13 cellular contexts compared by ENCODE assay signal in the genomic region with DNA sequence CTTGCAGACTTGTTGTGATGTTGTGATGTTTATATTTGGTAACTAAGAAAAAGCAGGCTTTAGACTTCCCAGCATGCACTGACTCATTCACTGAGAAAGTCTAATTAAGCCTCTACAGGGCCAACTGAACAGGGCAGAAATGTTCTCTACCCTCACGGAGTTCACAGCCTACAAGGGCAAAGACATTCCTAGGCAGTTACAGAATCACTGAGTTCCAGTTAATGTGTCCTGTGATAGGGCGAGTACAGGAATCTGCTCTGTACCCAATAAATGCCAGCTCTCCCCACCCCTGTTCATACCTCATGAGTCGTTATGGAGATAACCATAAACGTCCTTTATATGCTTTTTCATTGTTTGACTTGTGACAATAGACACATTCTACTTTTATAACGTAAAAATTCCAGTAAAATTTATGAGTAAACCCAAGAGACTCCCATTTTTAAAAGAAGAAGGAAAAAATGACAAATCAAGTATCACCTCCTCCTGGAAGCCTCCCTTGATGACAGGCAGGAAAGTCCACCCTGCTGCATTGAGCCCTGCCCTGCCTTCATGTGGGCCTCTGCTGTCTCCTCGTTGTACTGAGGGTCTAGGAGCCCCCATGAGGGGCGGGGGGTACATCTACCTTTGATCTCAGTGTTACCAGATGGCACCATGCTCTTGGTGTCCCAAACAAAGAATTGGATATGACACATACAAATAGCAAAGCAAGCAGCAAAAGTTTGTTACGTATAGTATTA.
DNase-seq lines count a peak whose midpoint lies in the region; ATAC-seq and TF ChIP-seq lines count a peak whose summit lies in the region.
"Had no signal": no experiment of that assay in that cellular context is flagged by ENCODE, and none has a peak within 500 bp of the region (broad histone marks: within the 10 kb centered on the region; RNA-seq: fewer than 3 reads in every experiment).

No MANE protein-coding gene starts in this region.

- intact Hi-C loops in head of caudate nucleus (cut with DNase I), result no loop called here

- DNase-seq in GM03348 (ENCODE audit: low spot score) (peak; percentile 66), SW480 (ENCODE audit: low spot score) (peak; percentile 54), foreskin fibroblast (peak; percentile 63 to 66), retinal pigment epithelial cell (ENCODE audit: low read depth) (peak; percentile 85), NOMO-1 (lab: John Stamatoyannopoulos, UW; ENCODE audit: unreplicated experiment in 2 of 2) (no peak), head of caudate nucleus (no peak)
- DNase-seq: immature natural killer cell; Kasumi-1; stimulated activated CD4-positive, alpha-beta T cell treated with anti-CD3 and anti-CD28 coated beads, Interleukin-1b, Interleukin-23, amount 100 ng/mL, for 48 hours; stimulated activated naive B cell treated with anti-CD40 and anti-IgM and Interleukin-4, amounts not matched to agents 10 μg/mL and 1 μg/mL and 100 μg/mL, for 72 hours had no signal

- ATAC-seq in HG03520 (IDR thresholded peaks at IDR 0.05; ENCODE audit: unreplicated experiment) (no peak), HG02870 (IDR thresholded peaks at IDR 0.05; ENCODE audit: unreplicated experiment) (no peak)
- ATAC-seq: stimulated activated naive B cell treated with anti-CD40 and anti-IgM and Interleukin-4, amounts not matched to agents 10 μg/mL and 1 μg/mL and 100 μg/mL, for 72 hours had no signal

- H3K4me3 ChIP-seq in foreskin fibroblast (ENCODE audit: low read depth in 1 of 2, low read length in 2 of 2), result no peak overlapping the region
- no peak overlapping the region for H3K4me3 ChIP-seq in retinal pigment epithelial cell (ENCODE audit: low read length)
- H3K4me3 ChIP-seq: ascending aorta had no signal

- no peak for TF ChIP-seq CTCF in foreskin fibroblast (IDR thresholded peaks at IDR 0.05; ENCODE audit: low read depth, low read length)
- no peak for TF ChIP-seq CTCF in retinal pigment epithelial cell (conservative IDR thresholded peaks at IDR 0.05; ENCODE audit: low read depth, low read length)

Comparison
In these comparisons a context has a peak if more than half of its experiments do, and no peak if none do; other contexts are left out.
1. DNase-seq: peak in GM03348 (single experiment), SW480 (single experiment), foreskin fibroblast (2 of 2) and retinal pigment epithelial cell (single experiment); none in NOMO-1 (0 of 2) and head of caudate nucleus (0 of 42).